8 cellular contexts compared by ENCODE assay signal in genomic region chr15:90956551-90957104, GRCh38. TPM values are rescaled to one million over a fixed set of nuclear protein-coding genes. Genes with fewer than 3 reads are reported as not detected.
DNase-seq lines count a peak whose midpoint lies in the region; ATAC-seq, FAIRE-seq and TF ChIP-seq lines count a peak whose summit lies in the region.

No MANE protein-coding gene starts in this region.

- ATAC-seq in left lung (peak; percentile 63), GM19351 (IDR thresholded peaks at IDR 0.05; ENCODE audit: unreplicated experiment) (no peak), HG02840 (IDR thresholded peaks at IDR 0.05; ENCODE audit: low FRiP score, unreplicated experiment) (no peak)

- H3K9me3 ChIP-seq in left lung, result no peaks in the 10 kb centered on the region

- peaks cover 0 to 44% of the 10 kb centered on the region in 2 donors for H3K36me3 ChIP-seq in left lung

- peak overlapping the region; percentile 50 to 51 for H3K4me3 ChIP-seq in left lung

- TF ChIP-seq CTCF in left lung (IDR thresholded peaks at IDR 0.05), result peak; percentile 86 to 91

- DNase-seq in GM19239 (ENCODE audit: insufficient read length, low spot score) (peak; percentile 92), NCI-H2171 (lab: John Stamatoyannopoulos, UW) (peak; percentile 21), dermis blood vessel endothelial cell (peak; percentile 88), left lung (peak; percentile 76 to 93)
- DNase-seq in activated CD4-positive, alpha-beta T cell treated with anti-CD3 and anti-CD28 coated beads, Interleukin-2, amount 50 U/mL, for 1 hour, result peak; percentile 63
- peak; percentile 65 to 73 for DNase-seq in stimulated activated CD4-positive, alpha-beta T cell treated with anti-CD3 and anti-CD28 coated beads, Interleukin-2, amount 100 ng/mL, for 48 hours

- H3K4me1 ChIP-seq in left lung, result peaks cover 7 to 35% of the 10 kb centered on the region in 2 donors

- FAIRE-seq in GM19239 (lab: Jason Lieb, UNC), result peak; percentile 45

- no peak overlapping the region for H3K27ac ChIP-seq in left lung

- intact Hi-C loops in left lung (cut with DNase I), result loop anchor here in 1 of 2 donors (5.0 to 10.0 kb wide), 2 partner anchors 78 to 316 kb away; no protein-coding TSS in a partner anchor

- H3K27me3 ChIP-seq in left lung, result no peaks in the 10 kb centered on the region

RNA-seq across cellular contexts. Expression of gene RCCD1, which starts 1.9 kb away (rescaled TPM):
- total RNA-seq in dermis blood vessel endothelial cell (6.8 and 12.4 TPM in 2 replicates), left lung (10 to 100 TPM in 1 of 2 donors, 1 to 10 TPM in 1; 9.8 to 12.5 TPM)

RNA-seq across cellular contexts. Expression of gene UNC45A, which starts 21.5 kb away (rescaled TPM):
- total RNA-seq in dermis blood vessel endothelial cell (128 and 141 TPM in 2 replicates), left lung (10 to 100 TPM; 62.3 to 74.4 TPM)

RNA-seq across cellular contexts. Expression of gene HDDC3, which starts 24.3 kb away (rescaled TPM):
- 16.3 and 16.7 TPM in 2 replicates for total RNA-seq in dermis blood vessel endothelial cell
- 10 to 100 TPM; 12.4 to 13.5 TPM for total RNA-seq in left lung

RNA-seq across cellular contexts. Expression of gene PRC1, which starts 37.7 kb away (rescaled TPM):
- total RNA-seq in dermis blood vessel endothelial cell (83.0 and 274 TPM in 2 replicates), left lung (10 to 100 TPM; 10.4 to 31.2 TPM)

RNA-seq across cellular contexts. Expression of gene MAN2A2, which starts 53.5 kb away (rescaled TPM):
- total RNA-seq in dermis blood vessel endothelial cell (23.1 and 38.7 TPM in 2 replicates), left lung (10 to 100 TPM; 78.6 to 86.3 TPM)

Comparison
In these comparisons a context has a peak if more than half of its experiments do, and no peak if none do; other contexts are left out.
1. DNase-seq: peak in every context shown above with its lines; median percentile 92 in GM19239; 88 in dermis blood vessel endothelial cell; 84 in left lung; 69 in stimulated activated CD4-positive, alpha-beta T cell treated with anti-CD3 and anti-CD28 coated beads, Interleukin-2, amount 100 ng/mL, for 48 hours; 63 in activated CD4-positive, alpha-beta T cell treated with anti-CD3 and anti-CD28 coated beads, Interleukin-2, amount 50 U/mL, for 1 hour; 21 in NCI-H2171.